In genomic region chr1:243890576-243890975, GRCh38 we compare ENCODE assay signal across 20 cellular contexts. TPM values are rescaled to one million over a fixed set of nuclear protein-coding genes. Genes with fewer than 3 reads are reported as not detected.
DNase-seq lines count a peak whose midpoint lies in the region; ATAC-seq, FAIRE-seq and TF ChIP-seq lines count a peak whose summit lies in the region.
"Had no signal": no experiment of that assay in that cellular context is flagged by ENCODE, and none has a peak within 500 bp of the region (broad histone marks: within the 10 kb centered on the region; RNA-seq: fewer than 3 reads in every experiment).

No MANE protein-coding gene starts in this region.

- peaks cover 18 to 20% of the 10 kb centered on the region in 2 donors for H3K27me3 Mint-ChIP-seq in natural killer cell (ENCODE audit: low read depth in 2 of 2)
- H3K27me3 Mint-ChIP-seq: activated CD8-positive, alpha-beta T cell treated with anti-CD3 and anti-CD28 coated beads for 36 hours had no signal

- no peaks in the 10 kb centered on the region for H3K9me3 Mint-ChIP-seq in natural killer cell
- H3K9me3 Mint-ChIP-seq: activated CD8-positive, alpha-beta T cell treated with anti-CD3 and anti-CD28 coated beads for 36 hours; activated T-helper 2 cell treated with anti-CD3 and anti-CD28 coated beads, Interferon-gamma antibody, Interleukin-2, Interleukin-4, amounts not matched to agents 10 μg/mL and 5 μg/mL and 100 μg/mL, durations not matched to agents 14 hours and 24 hours and 36 hours; stimulated activated naive CD8-positive, alpha-beta T cell treated with anti-CD3 and anti-CD28 coated beads, Interleukin-15, Interleukin-2, amounts not matched to agents 100 ng/mL and 50 ng/mL, for 24 hours had no signal

- no peak for ATAC-seq in natural killer cell
- ATAC-seq: activated CD8-positive, alpha-beta T cell treated with anti-CD3 and anti-CD28 coated beads for 36 hours had no signal

- TF ChIP-seq CTCF in bronchial epithelial cell (IDR thresholded peaks at IDR 0.05; ENCODE audit: insufficient read depth, low read length, severe bottlenecking) (no peak), coronary artery (IDR thresholded peaks at IDR 0.05) (no peak), natural killer cell (IDR thresholded peaks at IDR 0.05) (no peak)

- no peaks in the 10 kb centered on the region for H3K36me3 ChIP-seq in bronchial epithelial cell (ENCODE audit: control insufficient read depth, insufficient read depth, low read length)

- intact Hi-C loops in natural killer cell (cut with micrococcal nuclease): no loop called here

- peak; percentile 58 for DNase-seq in AG08396 (ENCODE audit: low spot score)
- peak; percentile 78 for DNase-seq in HS-5 (ENCODE audit: low read depth)
- DNase-seq in bronchial epithelial cell (ENCODE audit: low read depth): peak; percentile 17
- DNase-seq in hepatic stellate cell (ENCODE audit: low spot score): peak; percentile 22
- DNase-seq in coronary artery (ENCODE audit: low spot score): no peak
- DNase-seq in natural killer cell: no peak
- DNase-seq in OCI-M2 (lab: John Stamatoyannopoulos, UW; ENCODE audit: unreplicated experiment): no peak
- DNase-seq in stimulated activated CD4-positive, alpha-beta T cell treated with anti-CD3 and anti-CD28 coated beads, Interleukin-15, amount 100 ng/mL, for 24 hours: no peak
- DNase-seq: activated CD8-positive, alpha-beta T cell treated with anti-CD3 and anti-CD28 coated beads for 36 hours; amygdala; DMS79; dorsolateral prefrontal cortex; NCI-H1092 treated with DMSO at 0.1 percent for 48 hours; NCI-H446; nucleus accumbens; small intestine had no signal

- H3K4me3 ChIP-seq in bronchial epithelial cell (ENCODE audit: low read depth, low read length): no peak overlapping the region
- H3K4me3 ChIP-seq in coronary artery: no peak overlapping the region
- H3K4me3 ChIP-seq: dorsolateral prefrontal cortex had no signal

- H3K27ac ChIP-seq in coronary artery: no peak overlapping the region

- H3K4me3 Mint-ChIP-seq in natural killer cell: no peak overlapping the region
- H3K4me3 Mint-ChIP-seq: activated CD8-positive, alpha-beta T cell treated with anti-CD3 and anti-CD28 coated beads for 36 hours; B cell; stimulated activated naive CD8-positive, alpha-beta T cell treated with anti-CD3 and anti-CD28 coated beads, Interleukin-15, Interleukin-2, amounts not matched to agents 100 ng/mL and 50 ng/mL, for 24 hours had no signal

- H3K27ac Mint-ChIP-seq in natural killer cell: no peak overlapping the region
- H3K27ac Mint-ChIP-seq: activated CD8-positive, alpha-beta T cell treated with anti-CD3 and anti-CD28 coated beads for 36 hours; activated T-helper 2 cell treated with anti-CD3 and anti-CD28 coated beads, Interferon-gamma antibody, Interleukin-2, Interleukin-4, amounts not matched to agents 10 μg/mL and 5 μg/mL and 100 μg/mL, durations not matched to agents 14 hours and 24 hours and 36 hours; B cell; stimulated activated naive CD8-positive, alpha-beta T cell treated with anti-CD3 and anti-CD28 coated beads, Interleukin-15, Interleukin-2, amounts not matched to agents 100 ng/mL and 50 ng/mL, for 24 hours had no signal

- no peak for FAIRE-seq in bronchial epithelial cell (lab: Jason Lieb, UNC)
- FAIRE-seq: frontal cortex, small intestine had no signal

- H3K4me1 Mint-ChIP-seq in natural killer cell: peaks cover 0 to 4% of the 10 kb centered on the region in 2 donors
- H3K4me1 Mint-ChIP-seq: B cell had no signal

- no peaks in the 10 kb centered on the region for H3K27me3 ChIP-seq in bronchial epithelial cell (ENCODE audit: control insufficient read depth, insufficient read depth, low read length)
- H3K27me3 ChIP-seq: dorsolateral prefrontal cortex had no signal

- no peaks in the 10 kb centered on the region for H3K36me3 Mint-ChIP-seq in natural killer cell

RNA-seq across cellular contexts. Expression of gene AKT3, which starts 40.5 kb away (rescaled TPM):
- total RNA-seq in bronchial epithelial cell (7.9 and 8.2 TPM in 2 replicates), natural killer cell (100 to 1,000 TPM; 135 to 157 (median 136) TPM)

Comparison
In these comparisons a context has a peak if more than half of its experiments do, and no peak if none do; other contexts are left out.
1. DNase-seq: peak in AG08396 (single experiment), HS-5 (single experiment), bronchial epithelial cell (single experiment) and hepatic stellate cell (single experiment); none in coronary artery (single experiment), natural killer cell (single experiment), OCI-M2 (single experiment) and stimulated activated CD4-positive, alpha-beta T cell treated with anti-CD3 and anti-CD28 coated beads, Interleukin-15, amount 100 ng/mL, for 24 hours (single experiment).
2. RNA of gene AKT3, which starts 40.5 kb away (total RNA-seq): 135 to 157 TPM in natural killer cell; 7.9 to 8.2 TPM in bronchial epithelial cell; every median in the first group is over 10 times any median in the second.